1 cellular context compared by ENCODE assay signal in the genomic region with DNA sequence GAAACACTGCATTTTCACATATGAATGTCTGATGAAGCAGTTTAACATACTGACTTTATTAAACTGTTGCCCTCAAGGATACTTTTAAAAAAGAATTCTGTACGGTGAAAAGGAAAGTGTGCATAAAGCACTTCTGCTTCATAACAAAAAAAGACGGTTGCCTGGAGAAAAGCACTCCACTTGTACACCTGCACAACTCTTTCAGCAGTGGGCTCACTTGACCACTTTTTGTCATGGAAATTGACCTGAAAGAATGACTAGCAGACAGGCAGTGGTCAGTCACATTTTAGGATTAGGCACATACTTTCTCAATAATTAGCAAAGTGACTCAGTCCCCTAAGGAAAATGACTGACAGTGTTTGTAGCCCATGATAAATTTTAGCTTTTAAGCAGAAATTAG.
TF ChIP-seq lines count a peak whose summit lies in the region.

No MANE protein-coding gene starts in this region.

TF ChIP-seq in IMR-90, 13 proteins besides CTCF, POLR2A, EP300 and RAD21 (continued from another document):
- no peak for TF ChIP-seq CEBPB (IDR thresholded peaks at IDR 0.05; ENCODE audit: low read depth, low read length)
- TF ChIP-seq, protein P1, sequence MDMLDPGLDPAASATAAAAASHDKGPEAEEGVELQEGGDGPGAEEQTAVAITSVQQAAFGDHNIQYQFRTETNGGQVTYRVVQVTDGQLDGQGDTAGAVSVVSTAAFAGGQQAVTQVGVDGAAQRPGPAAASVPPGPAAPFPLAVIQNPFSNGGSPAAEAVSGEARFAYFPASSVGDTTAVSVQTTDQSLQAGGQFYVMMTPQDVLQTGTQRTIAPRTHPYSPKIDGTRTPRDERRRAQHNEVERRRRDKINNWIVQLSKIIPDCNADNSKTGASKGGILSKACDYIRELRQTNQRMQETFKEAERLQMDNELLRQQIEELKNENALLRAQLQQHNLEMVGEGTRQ (IDR thresholded peaks at IDR 0.05; ENCODE audit: low read depth, low read length) = no peak
TF ChIP-seq in IMR-90: peak in this region for 0.
